Comparison of ENCODE assay signal across 11 cellular contexts in the genomic region with DNA sequence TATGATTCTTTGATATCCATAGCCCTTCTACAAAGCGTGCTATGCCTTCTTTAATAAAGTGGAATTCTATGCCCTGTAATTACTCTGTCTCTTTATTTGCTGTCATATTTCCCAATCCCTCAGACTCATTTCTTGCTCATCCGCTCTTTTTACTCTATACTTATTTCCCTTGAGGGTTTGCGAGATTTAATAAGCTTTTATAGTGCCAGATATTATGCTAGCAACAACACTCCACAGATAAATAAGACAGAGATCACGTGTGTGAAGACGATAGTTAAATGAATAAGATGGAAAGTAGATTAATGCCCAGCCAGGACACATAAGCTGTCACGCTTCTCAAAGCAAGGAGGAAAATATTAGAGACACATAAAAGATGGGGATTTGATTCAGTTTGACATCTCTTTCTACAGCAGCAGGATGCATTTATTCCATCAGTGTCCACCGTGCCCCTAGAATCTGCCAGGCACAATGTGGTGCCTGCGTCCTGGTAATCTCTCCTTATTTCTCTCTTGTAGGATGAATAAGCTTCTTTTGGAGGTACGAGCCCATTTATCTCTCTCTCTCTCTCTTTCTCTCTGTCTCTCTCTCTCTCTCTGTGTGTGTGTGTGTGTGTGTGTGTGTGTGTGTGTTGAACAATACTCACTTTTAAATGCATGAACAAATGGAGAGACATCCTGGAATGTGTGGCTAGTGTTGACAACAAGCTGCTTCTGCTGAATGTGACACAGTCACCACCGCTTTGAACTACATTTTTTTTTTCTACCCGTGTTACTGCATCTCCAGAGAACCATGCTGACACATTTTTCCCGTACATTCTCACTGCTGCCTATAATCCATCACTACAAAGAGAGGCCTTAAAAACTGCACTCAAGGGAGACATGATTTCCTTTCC. TPM values are rescaled to one million over a fixed set of nuclear protein-coding genes. Genes with fewer than 3 reads are reported as not detected.
A peak's percentile ranks its signal among the peaks of the same experiment; 100 is the strongest.
DNase-seq lines count a peak whose midpoint lies in the region; ATAC-seq and TF ChIP-seq lines count a peak whose summit lies in the region.
"Had no signal": no experiment of that assay in that cellular context is flagged by ENCODE, and none has a peak within 500 bp of the region (broad histone marks: within the 10 kb centered on the region; RNA-seq: fewer than 3 reads in every experiment).

No MANE protein-coding gene starts in this region.

- intact Hi-C loops in CD4-positive, alpha-beta T cell (cut with DNase I, micrococcal nuclease): no loop called here

- peak; percentile 46 for ATAC-seq in CD4-positive, alpha-beta T cell (ENCODE audit: poor library complexity)
- ATAC-seq in GM19324 (IDR thresholded peaks at IDR 0.05; ENCODE audit: low FRiP score, unreplicated experiment) (no peak), HG03139 (IDR thresholded peaks at IDR 0.05; ENCODE audit: unreplicated experiment) (no peak)

- POLR2A ChIA-PET in CD4-positive, alpha-beta T cell (lab: Charles Lee): interaction anchor here (1.2 to 1.7 kb wide), 3 partner anchors 40 to 67 kb away, joined by 4 to 9 read pairs (median 5); no protein-coding TSS in a partner anchor

- H3K36me3 ChIP-seq in neuron (ENCODE audit: insufficient read depth, low read length): no peaks in the 10 kb centered on the region
- H3K36me3 ChIP-seq: ovary had no signal

- no peaks in the 10 kb centered on the region for H3K27me3 Mint-ChIP-seq in CD4-positive, alpha-beta T cell

- peaks cover 67% of the 10 kb centered on the region for H3K36me3 Mint-ChIP-seq in CD4-positive, alpha-beta T cell (ENCODE audit: low read depth)

- DNase-seq in CD4-positive, alpha-beta T cell: no peak
- DNase-seq in M059J (ENCODE audit: low read depth) (peak; percentile 40), cerebellum (ENCODE audit: low spot score) (peak; percentile 32), OCI-M2 (lab: John Stamatoyannopoulos, UW; ENCODE audit: unreplicated experiment) (no peak), DMS153 (lab: John Stamatoyannopoulos, UW) (no peak)
- DNase-seq: effector memory CD4-positive, alpha-beta T cell; NCI-H2171 treated with DMSO at 0.1 percent for 48 hours; ovary had no signal

- peak overlapping the region; percentile 46 for H3K4me3 Mint-ChIP-seq in CD4-positive, alpha-beta T cell

- no peaks in the 10 kb centered on the region for H3K9me3 Mint-ChIP-seq in CD4-positive, alpha-beta T cell

- no peak overlapping the region for H3K27ac ChIP-seq in CD4-positive, alpha-beta T cell (ENCODE audit: low read depth, low read length)
- H3K27ac ChIP-seq: ovary had no signal

- peak overlapping the region; percentile 73 for H3K27ac Mint-ChIP-seq in CD4-positive, alpha-beta T cell

- H3K27me3 ChIP-seq in CD4-positive, alpha-beta T cell (ENCODE audit: control insufficient read depth, insufficient read depth, low read length): no peaks in the 10 kb centered on the region
- no peaks in the 10 kb centered on the region for H3K27me3 ChIP-seq in neuron (ENCODE audit: insufficient read depth, low read length)
- H3K27me3 ChIP-seq: ovary had no signal

- H3K4me1 Mint-ChIP-seq in CD4-positive, alpha-beta T cell (ENCODE audit: low read depth): peaks cover 49% of the 10 kb centered on the region

- H3K4me3 ChIP-seq in neuron (ENCODE audit: low read length): peak overlapping the region; percentile 6
- H3K4me3 ChIP-seq: ovary had no signal

- H3K9me3 ChIP-seq in CD4-positive, alpha-beta T cell (ENCODE audit: control insufficient read depth, low read length): no peaks in the 10 kb centered on the region
- no peaks in the 10 kb centered on the region for H3K9me3 ChIP-seq in neuron (ENCODE audit: low read length)
- H3K9me3 ChIP-seq: ovary had no signal

- no peak for TF ChIP-seq CTCF in CD4-positive, alpha-beta T cell (IDR thresholded peaks at IDR 0.05)

- CTCF ChIA-PET in CD4-positive, alpha-beta T cell (lab: Charles Lee): interaction anchor here (0.5 to 1.1 kb wide), 2 partner anchors 18 to 151 kb away, joined by 3 read pairs; no protein-coding TSS in a partner anchor

- peak overlapping the region; percentile 50 for H2AFZ ChIP-seq in neuron (ENCODE audit: low read depth, low read length)

- peaks cover 26% of the 10 kb centered on the region for H3K4me1 ChIP-seq in neuron (ENCODE audit: insufficient read depth, low read length)

RNA-seq across cellular contexts. Expression of a gene that starts 48.2 kb away (rescaled TPM):
- total RNA-seq in CD4-positive, alpha-beta T cell: 10 to 100 TPM; 18.4 TPM
- total RNA-seq in M059J (2014; rRNA removed; shearing (Covaris generic)): 0.37 and 3.9 TPM in 2 replicates
- 0.09 TPM for total RNA-seq in cerebellum

Comparison
In these comparisons a context has a peak if more than half of its experiments do, and no peak if none do; other contexts are left out.
1. DNase-seq: peak in M059J (single experiment) and cerebellum (single experiment); none in CD4-positive, alpha-beta T cell (0 of 10), OCI-M2 (single experiment) and DMS153 (single experiment).